In genomic region chr12:48183876-48184548, GRCh38 we compare ENCODE assay signal across 7 cellular contexts. TPM values are rescaled to one million over a fixed set of nuclear protein-coding genes. Genes with fewer than 3 reads are reported as not detected.
DNase-seq lines count a peak whose midpoint lies in the region; ATAC-seq and TF ChIP-seq lines count a peak whose summit lies in the region.

No MANE protein-coding gene starts in this region.

- TF ChIP-seq CTCF in HFF-Myc (IDR thresholded peaks at IDR 0.05; ENCODE audit: low read depth, low read length, missing control alignments) (no peak), gastroesophageal sphincter (IDR thresholded peaks at IDR 0.05) (no peak), gastrocnemius medialis (IDR thresholded peaks at IDR 0.05 in 4 of 5, conservative IDR thresholded peaks at IDR 0.05 in 1 of 5) (no peak)

- H3K4me1 ChIP-seq in gastroesophageal sphincter (peaks cover 0 to 33% (median 4%) of the 10 kb centered on the region in 3 donors), gastrocnemius medialis (peaks cover 13 to 18% of the 10 kb centered on the region in 2 donors)

- CTCF ChIA-PET in activated CD4-positive, alpha-beta memory T cell treated with anti-CD3 and anti-CD28 coated beads for 36 hours (lab: Charles Lee) = interaction anchor here (0.9 to 2.5 kb wide), 7 partner anchors 15 to 441 kb away, joined by 3 to 36 read pairs (median 4); partner anchors contain the start of gene SENP1

- POLR2A ChIA-PET in activated CD4-positive, alpha-beta memory T cell treated with anti-CD3 and anti-CD28 coated beads for 36 hours (lab: Charles Lee) = interaction anchor here (1.7 kb wide), 2 partner anchors 14 to 27 kb away, joined by 5 to 11 read pairs; partner anchors contain the start of gene ASB8

- no peaks in the 10 kb centered on the region for H3K9me3 ChIP-seq in gastroesophageal sphincter
- H3K9me3 ChIP-seq in gastrocnemius medialis = no peaks in the 10 kb centered on the region

- H3K4me1 Mint-ChIP-seq in activated CD4-positive, alpha-beta memory T cell treated with anti-CD3 and anti-CD28 coated beads for 36 hours (ENCODE audit: low read depth) = peaks cover 19% of the 10 kb centered on the region

- no peak for TF ChIP-seq POLR2A in gastroesophageal sphincter (IDR thresholded peaks at IDR 0.05)
- no peak for TF ChIP-seq POLR2A in gastrocnemius medialis (IDR thresholded peaks at IDR 0.05)

- H3K4me3 Mint-ChIP-seq in activated CD4-positive, alpha-beta memory T cell treated with anti-CD3 and anti-CD28 coated beads for 36 hours = peak overlapping the region; percentile 92

- H3K27me3 ChIP-seq in gastroesophageal sphincter = peaks cover 72% of the 10 kb centered on the region
- peaks cover 44 to 59% (median 57%) of the 10 kb centered on the region in 3 donors for H3K27me3 ChIP-seq in gastrocnemius medialis

- peaks cover 24% of the 10 kb centered on the region for H3K27me3 Mint-ChIP-seq in activated CD4-positive, alpha-beta memory T cell treated with anti-CD3 and anti-CD28 coated beads for 36 hours

- H3K4me3 ChIP-seq in HFF-Myc (replicated peaks; ENCODE audit: low read depth, low read length) (peak overlapping the region; percentile 56), gastroesophageal sphincter (peak overlapping the region; percentile 40 to 66), gastrocnemius medialis (peak overlapping the region; percentile 58 to 62 (median 60))

- intact Hi-C loops in activated CD4-positive, alpha-beta memory T cell treated with anti-CD3 and anti-CD28 coated beads for 36 hours (cut with micrococcal nuclease) = loop anchor here (1.0 to 10.0 kb wide), 4 partner anchors 14 to 479 kb away; partner anchors contain the start of genes ASB8 and RPAP3
- intact Hi-C loops in gastrocnemius medialis (cut with DNase I; ENCODE audit: low total_unique reads) = loop anchor here (5.0 kb wide), 1 partner anchor 217 kb away; no protein-coding TSS in a partner anchor

- in situ Hi-C loops in gastrocnemius medialis (cut with MboI; ENCODE audit: low sequenced_read_pairs in 4 of 4) = loop anchor here in 3 of 4 donors (25.0 kb wide), 1 partner anchor 222 kb away; the partner anchor contains the start of gene TMEM106C (in 3 of the 3)

- 50% methylated on average over 2 of the region's 61 CpGs; no CpG with 5 or more reads in 1 of the 2 donors for WGBS in gastroesophageal sphincter (ENCODE audit: low coverage in 1 of 2), 2 donors

- H3K36me3 Mint-ChIP-seq in activated CD4-positive, alpha-beta memory T cell treated with anti-CD3 and anti-CD28 coated beads for 36 hours = no peaks in the 10 kb centered on the region

- no peak overlapping the region for H3K27ac Mint-ChIP-seq in activated CD4-positive, alpha-beta memory T cell treated with anti-CD3 and anti-CD28 coated beads for 36 hours

- H3K36me3 ChIP-seq in gastroesophageal sphincter (no peaks in the 10 kb centered on the region), gastrocnemius medialis (no peaks in the 10 kb centered on the region)

- ATAC-seq in gastroesophageal sphincter = peak; percentile 34
- no peak for ATAC-seq in gastrocnemius medialis
- ATAC-seq in GM21381 (IDR thresholded peaks at IDR 0.05; ENCODE audit: unreplicated experiment) = no peak

- H3K27ac ChIP-seq in gastroesophageal sphincter = peak overlapping the region in 2 of 4 donors; percentile 37 to 45
- H3K27ac ChIP-seq in gastrocnemius medialis = peak overlapping the region in 3 of 4 donors; percentile 24 to 56 (median 52)

- no peak for TF ChIP-seq EP300 in gastroesophageal sphincter (IDR thresholded peaks at IDR 0.05)

- no peaks in the 10 kb centered on the region for H3K9me3 Mint-ChIP-seq in activated CD4-positive, alpha-beta memory T cell treated with anti-CD3 and anti-CD28 coated beads for 36 hours

- DNase-seq in HFF-Myc (ENCODE audit: extremely low read depth, low read depth) (no peak), gastrocnemius medialis (no peak), NCI-H2029 treated with DMSO at 0.1 percent for 48 hours (lab: John Stamatoyannopoulos, UW) (no peak), GM19238 (ENCODE audit: insufficient read length, low spot score) (no peak)
- DNase-seq in activated CD4-positive, alpha-beta memory T cell treated with anti-CD3 and anti-CD28 coated beads for 36 hours = peak; percentile 25

RNA-seq across cellular contexts. Expression of gene CCDC184, which starts 0.6 kb away (rescaled TPM):
- under 1 TPM; 0.36 to 0.40 TPM for total RNA-seq in activated CD4-positive, alpha-beta memory T cell treated with anti-CD3 and anti-CD28 coated beads for 36 hours
- total RNA-seq in gastroesophageal sphincter (1 to 10 TPM in 1 of 4 donors, under 1 TPM in 2, not detected in 1; 0.13 to 2.5 (median 0.39) TPM), gastrocnemius medialis (1 to 10 TPM in 2 of 4 donors, under 1 TPM in 2; 0.38 to 2.0 (median 1.1) TPM)

RNA-seq across cellular contexts. Expression of gene OR10AD1, which starts 19.1 kb away (rescaled TPM):
- not detected for total RNA-seq in activated CD4-positive, alpha-beta memory T cell treated with anti-CD3 and anti-CD28 coated beads for 36 hours
- total RNA-seq in gastroesophageal sphincter (not detected), gastrocnemius medialis (not detected)

RNA-seq across cellular contexts. Expression of gene ASB8, which starts 26.7 kb away (rescaled TPM):
- 10 to 100 TPM; 31.4 to 33.6 TPM for total RNA-seq in activated CD4-positive, alpha-beta memory T cell treated with anti-CD3 and anti-CD28 coated beads for 36 hours
- 10 to 100 TPM; 37.2 to 41.6 (median 39.1) TPM for total RNA-seq in gastroesophageal sphincter
- total RNA-seq in gastrocnemius medialis = 100 to 1,000 TPM; 134 to 359 (median 210) TPM
